23 cellular contexts compared by ENCODE assay signal in the genomic region with DNA sequence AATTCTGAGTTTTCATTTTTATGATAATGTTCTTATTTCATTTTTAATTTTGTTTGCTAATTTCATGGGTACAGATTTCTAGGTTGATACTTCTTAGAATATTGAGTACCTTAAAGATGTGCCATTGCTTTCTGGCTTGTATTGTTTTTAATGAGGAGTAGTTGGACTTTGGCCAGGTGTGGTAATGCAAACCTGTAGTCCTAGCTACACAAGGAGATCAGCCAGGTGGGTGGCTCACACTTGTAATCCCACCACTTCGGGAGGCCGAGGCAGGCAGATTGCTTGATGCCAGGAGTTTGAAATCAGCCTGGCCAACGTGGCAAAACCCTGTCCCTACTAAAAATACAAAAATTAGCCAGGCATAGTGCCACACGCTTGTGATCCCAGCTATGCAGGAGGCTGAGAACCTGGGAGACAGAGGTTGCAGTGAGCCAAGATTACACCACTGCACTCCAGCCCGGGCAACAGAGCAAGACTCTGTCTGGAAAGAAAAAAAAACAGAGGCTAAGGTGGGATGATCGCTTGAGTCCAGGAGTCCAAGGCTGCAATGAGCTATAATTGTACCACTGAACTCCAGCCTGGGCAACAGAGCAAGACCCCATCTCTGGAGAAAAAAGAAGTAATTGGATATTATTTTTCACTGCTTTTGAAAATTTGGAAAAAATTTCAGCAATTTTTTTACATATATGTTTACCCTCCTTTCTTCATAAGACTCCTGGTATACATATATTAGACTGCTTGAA.
"Had no signal": no experiment of that assay in that cellular context is flagged by ENCODE, and none has a peak within 500 bp of the region (broad histone marks: within the 10 kb centered on the region; RNA-seq: fewer than 3 reads in every experiment).

No MANE protein-coding gene starts in this region.

- H3K27ac ChIP-seq: breast epithelium, coronary artery, esophagus muscularis mucosa, pancreas, psoas muscle, right atrium auricular region, tibial nerve, vagina, VCaP had no signal

- H3K36me3 ChIP-seq: breast epithelium, esophagus muscularis mucosa, pancreas, right atrium auricular region, vagina had no signal

- H3K4me3 Mint-ChIP-seq: activated CD8-positive, alpha-beta T cell treated with anti-CD3 and anti-CD28 coated beads, Interleukin-2, amount 10 ng/mL, durations not matched to agents 7 days and 5 days; activated naive CD8-positive, alpha-beta T cell; central memory CD8-positive, alpha-beta T cell; nephron progenitor cell; stimulated activated naive CD8-positive, alpha-beta T cell treated with anti-CD3 and anti-CD28 coated beads, Interleukin-15, Interleukin-2, amounts not matched to agents 100 ng/mL and 50 ng/mL, for 24 hours had no signal

- H3K4me1 ChIP-seq: breast epithelium, esophagus muscularis mucosa, pancreas, psoas muscle, right atrium auricular region, tibial nerve, vagina had no signal

- DNase-seq: activated CD4-positive, alpha-beta T cell treated with anti-CD3 and anti-CD28 coated beads for 1 hour; activated CD4-positive, alpha-beta T cell treated with anti-CD3 and anti-CD28 coated beads, Interleukin-2, amount 50 U/mL, for 1 hour; activated CD8-positive, alpha-beta T cell treated with anti-CD3 and anti-CD28 coated beads, Interleukin-2, amount 10 ng/mL, durations not matched to agents 7 days and 5 days; activated gamma-delta T cell treated with Interleukin-2 at 50 U/mL for 16 hours; glutamatergic neuron; hypothalamus; midbrain; nephron progenitor cell; pancreas; psoas muscle; stimulated activated CD4-positive, alpha-beta T cell treated with anti-CD3 and anti-CD28 coated beads, Interleukin-12 subunit alpha, Interleukin-12 subunit beta, amount 100 ng/mL, for 4 hours; stimulated activated CD4-positive, alpha-beta T cell treated with anti-CD3 and anti-CD28 coated beads, Interleukin-4, amount 100 ng/mL, for 4 hours had no signal

- H3K4me3 ChIP-seq: breast epithelium, coronary artery, esophagus muscularis mucosa, pancreas, psoas muscle, right atrium auricular region, tibial nerve, vagina had no signal

- FAIRE-seq: frontal cortex had no signal

- H3K27me3 ChIP-seq: breast epithelium, esophagus muscularis mucosa, pancreas, right atrium auricular region, tibial nerve, vagina had no signal

- H3K9me3 ChIP-seq: breast epithelium, esophagus muscularis mucosa, pancreas, psoas muscle, right atrium auricular region, tibial nerve, vagina had no signal

- H3K27ac Mint-ChIP-seq: activated CD8-positive, alpha-beta T cell treated with anti-CD3 and anti-CD28 coated beads, Interleukin-2, amount 10 ng/mL, durations not matched to agents 7 days and 5 days; activated naive CD8-positive, alpha-beta T cell; nephron progenitor cell; stimulated activated naive CD8-positive, alpha-beta T cell treated with anti-CD3 and anti-CD28 coated beads, Interleukin-15, Interleukin-2, amounts not matched to agents 100 ng/mL and 50 ng/mL, for 24 hours had no signal

- H3K9me3 Mint-ChIP-seq: central memory CD8-positive, alpha-beta T cell; nephron progenitor cell had no signal

- ATAC-seq: activated CD8-positive, alpha-beta T cell treated with anti-CD3 and anti-CD28 coated beads, Interleukin-2, amount 10 ng/mL, durations not matched to agents 7 days and 5 days; pancreas; psoas muscle had no signal

- H3K27me3 Mint-ChIP-seq: activated naive CD8-positive, alpha-beta T cell; central memory CD8-positive, alpha-beta T cell; stimulated activated naive CD8-positive, alpha-beta T cell treated with anti-CD3 and anti-CD28 coated beads, Interleukin-15, Interleukin-2, amounts not matched to agents 100 ng/mL and 50 ng/mL, for 24 hours had no signal

- H3K4me1 Mint-ChIP-seq: central memory CD8-positive, alpha-beta T cell; nephron progenitor cell had no signal
